2 cellular contexts compared by ENCODE assay signal in genomic region chr7:840001-840600, GRCh38.
A peak's percentile ranks its signal among the peaks of the same experiment; 100 is the strongest.
TF ChIP-seq lines count a peak whose summit lies in the region.

No MANE protein-coding gene starts in this region.

TF ChIP-seq in IMR-90, 13 proteins besides CTCF, POLR2A, EP300 and RAD21:
- no peak for TF ChIP-seq MAFK (IDR thresholded peaks at IDR 0.05; ENCODE audit: low read depth, low read length)
- no peak for TF ChIP-seq SMC3 (IDR thresholded peaks at IDR 0.05; ENCODE audit: low read depth, low read length)
- no peak for TF ChIP-seq FOS (IDR thresholded peaks at IDR 0.05; ENCODE audit: low read depth, low read length)
- no peak for TF ChIP-seq MAZ (IDR thresholded peaks at IDR 0.05; ENCODE audit: borderline replicate concordance, low read depth, low read length)
- no peak for TF ChIP-seq NFE2L2 (IDR thresholded peaks at IDR 0.05; ENCODE audit: low read depth, low read length)
- TF ChIP-seq RCOR1 (IDR thresholded peaks at IDR 0.05; ENCODE audit: insufficient replicate concordance, low read length) = no peak
- TF ChIP-seq, protein P1, sequence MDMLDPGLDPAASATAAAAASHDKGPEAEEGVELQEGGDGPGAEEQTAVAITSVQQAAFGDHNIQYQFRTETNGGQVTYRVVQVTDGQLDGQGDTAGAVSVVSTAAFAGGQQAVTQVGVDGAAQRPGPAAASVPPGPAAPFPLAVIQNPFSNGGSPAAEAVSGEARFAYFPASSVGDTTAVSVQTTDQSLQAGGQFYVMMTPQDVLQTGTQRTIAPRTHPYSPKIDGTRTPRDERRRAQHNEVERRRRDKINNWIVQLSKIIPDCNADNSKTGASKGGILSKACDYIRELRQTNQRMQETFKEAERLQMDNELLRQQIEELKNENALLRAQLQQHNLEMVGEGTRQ (IDR thresholded peaks at IDR 0.05; ENCODE audit: low read depth, low read length) = no peak
- TF ChIP-seq MXI1 (IDR thresholded peaks at IDR 0.05; ENCODE audit: borderline replicate concordance, low read depth, low read length) = no peak
- no peak for TF ChIP-seq ELK1 (IDR thresholded peaks at IDR 0.05; ENCODE audit: borderline replicate concordance, low read depth, low read length)
- TF ChIP-seq CEBPB (IDR thresholded peaks at IDR 0.05; ENCODE audit: low read depth, low read length) = no peak
- no peak for TF ChIP-seq BHLHE40 (IDR thresholded peaks at IDR 0.05; ENCODE audit: low read depth, low read length)
- no peak for TF ChIP-seq RFX5 (IDR thresholded peaks at IDR 0.05; ENCODE audit: low read depth, low read length)
- TF ChIP-seq CHD1 (IDR thresholded peaks at IDR 0.05; ENCODE audit: low read depth, low read length) = no peak

TF ChIP-seq in H1, 55 proteins besides CTCF, POLR2A, EP300 and RAD21:
- TF ChIP-seq POLR2AphosphoS5 (IDR thresholded peaks at IDR 0.05; ENCODE audit: low read depth, low read length) (peak; percentile 27; the same call in 1 of the 2 replicates), TEAD4 (IDR thresholded peaks at IDR 0.05; ENCODE audit: low read depth, low read length) (no peak)
TF ChIP-seq in H1: peak in this region for 1.
